Comparison of ENCODE assay signal across 14 cellular contexts in the genomic region with DNA sequence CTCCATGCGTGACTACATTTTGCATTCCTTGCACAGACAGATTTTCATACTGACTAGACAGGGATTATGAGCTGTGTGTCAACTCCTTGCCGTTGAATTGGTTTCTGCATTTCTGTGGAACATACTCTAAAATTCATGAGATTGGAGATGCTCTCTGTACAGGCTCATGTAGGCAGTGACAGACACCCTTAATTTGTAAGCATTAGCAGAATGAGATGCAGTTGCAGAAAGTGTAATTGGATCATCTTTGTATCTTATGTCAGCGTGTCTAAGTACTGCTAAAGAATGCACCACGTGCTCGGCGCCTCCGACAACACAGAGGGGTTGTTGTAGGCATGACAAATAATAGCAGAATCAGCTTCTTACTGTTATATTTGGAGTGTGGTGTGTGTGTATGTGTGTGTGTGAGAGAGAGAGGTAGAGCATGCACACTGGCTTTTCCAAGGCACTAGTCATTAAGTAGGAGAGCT.
A peak's percentile ranks its signal among the peaks of the same experiment; 100 is the strongest.
DNase-seq lines count a peak whose midpoint lies in the region; ATAC-seq, FAIRE-seq and TF ChIP-seq lines count a peak whose summit lies in the region.
"Had no signal": no experiment of that assay in that cellular context is flagged by ENCODE, and none has a peak within 500 bp of the region (broad histone marks: within the 10 kb centered on the region; RNA-seq: fewer than 3 reads in every experiment).

No MANE protein-coding gene starts in this region.

- peaks cover 3% of the 10 kb centered on the region for H3K27me3 ChIP-seq in smooth muscle cell (ENCODE audit: low read depth)

- FAIRE-seq in GM12891 (lab: Jason Lieb, UNC), result no peak
- FAIRE-seq: H54 had no signal

- H3K79me2 ChIP-seq in smooth muscle cell (ENCODE audit: low read depth), result no peaks in the 10 kb centered on the region

- peak overlapping the region; percentile 33 to 91 (median 89) for H3K27ac Mint-ChIP-seq in brain
- peak overlapping the region; percentile 53 for H3K27ac Mint-ChIP-seq in neural crest cell (ENCODE audit: unreplicated experiment)
- H3K27ac Mint-ChIP-seq: CD8-positive, alpha-beta T cell; IgD-negative memory B cell had no signal

- H3K9ac ChIP-seq in smooth muscle cell (ENCODE audit: low read depth), result peak overlapping the region; percentile 98

- peaks cover 6% of the 10 kb centered on the region for H3F3A ChIP-seq in smooth muscle cell (ENCODE audit: low read depth)

- no peak for ATAC-seq in GM21447 (IDR thresholded peaks at IDR 0.05; ENCODE audit: unreplicated experiment)
- ATAC-seq: CD8-positive, alpha-beta T cell had no signal

- peak; percentile 44 for DNase-seq in NCI-H2227 (lab: John Stamatoyannopoulos, UW; ENCODE audit: unreplicated experiment)
- DNase-seq in neural crest cell (ENCODE audit: low read depth, low spot score), result no peak
- no peak for DNase-seq in smooth muscle cell (lab: John Stamatoyannopoulos, UW; ENCODE audit: unreplicated experiment)
- DNase-seq in GM12891 (ENCODE audit: insufficient read length, low spot score), result no peak
- DNase-seq in NCI-H1436 (lab: John Stamatoyannopoulos, UW), result no peak
- DNase-seq: CD8-positive, alpha-beta T cell; NCI-H2029; NCI-H446; NCI-H774; SIG-M5 had no signal

- H3K36me3 Mint-ChIP-seq in brain, result no peaks in the 10 kb centered on the region
- H3K36me3 Mint-ChIP-seq in neural crest cell (ENCODE audit: low read depth), result no peaks in the 10 kb centered on the region
- H3K36me3 Mint-ChIP-seq: CD8-positive, alpha-beta T cell; IgD-negative memory B cell had no signal

- H3K27me3 Mint-ChIP-seq in brain (peaks cover 3% of the 10 kb centered on the region), neural crest cell (ENCODE audit: low read depth) (no peaks in the 10 kb centered on the region)
- H3K27me3 Mint-ChIP-seq: IgD-negative memory B cell had no signal

- no peaks in the 10 kb centered on the region for H4K20me1 ChIP-seq in smooth muscle cell (ENCODE audit: low read depth)

- no peaks in the 10 kb centered on the region for H3K9me3 ChIP-seq in smooth muscle cell (replicated peaks; ENCODE audit: low read depth)

- no peak overlapping the region for H2AFZ ChIP-seq in smooth muscle cell (ENCODE audit: low read depth)

- TF ChIP-seq POLR2A in GM12891 (IDR thresholded peaks at IDR 0.05; ENCODE audit: low read depth, low read length), result no peak

- peak overlapping the region; percentile 76 for H3K4me2 ChIP-seq in smooth muscle cell

- peaks cover 80% of the 10 kb centered on the region for H3K4me1 Mint-ChIP-seq in brain
- peaks cover 48% of the 10 kb centered on the region for H3K4me1 Mint-ChIP-seq in neural crest cell
- H3K4me1 Mint-ChIP-seq: IgD-negative memory B cell had no signal

- no peak for TF ChIP-seq CTCF in brain (conservative IDR thresholded peaks at IDR 0.05)
- no peak for TF ChIP-seq CTCF in neural crest cell (conservative IDR thresholded peaks at IDR 0.05)
- no peak for TF ChIP-seq CTCF in smooth muscle cell (IDR thresholded peaks at IDR 0.05; ENCODE audit: borderline replicate concordance, insufficient read depth, poor library complexity, severe bottlenecking)

- H3K4me1 ChIP-seq in smooth muscle cell (ENCODE audit: low read depth), result peaks cover 15% of the 10 kb centered on the region

- 31% methylated on average over 7 of the region's 7 CpGs for WGBS in smooth muscle cell (ENCODE audit: low lambda C conversion rate)

- H3K4me3 Mint-ChIP-seq in brain (peak overlapping the region in 3 of 5 experiments; percentile 6 to 55 (median 9)), neural crest cell (no peak overlapping the region)
- H3K4me3 Mint-ChIP-seq: CD8-positive, alpha-beta T cell; IgD-negative memory B cell had no signal

- no peak overlapping the region for H3K4me3 ChIP-seq in smooth muscle cell

- H3K9me3 Mint-ChIP-seq in brain, result peaks cover 2 to 10% (median 7%) of the 10 kb centered on the region in 5 experiments
- no peaks in the 10 kb centered on the region for H3K9me3 Mint-ChIP-seq in neural crest cell
- H3K9me3 Mint-ChIP-seq: CD8-positive, alpha-beta T cell had no signal

- H3K27ac ChIP-seq in smooth muscle cell (ENCODE audit: low read depth), result peak overlapping the region; percentile 100

- no peaks in the 10 kb centered on the region for H3K36me3 ChIP-seq in smooth muscle cell (ENCODE audit: low read depth)

TF ChIP-seq in GM12891, 5 proteins besides CTCF, POLR2A, EP300 and RAD21:
- no peak for TF ChIP-seq POU2F2 (IDR thresholded peaks at IDR 0.05; ENCODE audit: low read depth, low read length)
- no peak for TF ChIP-seq POLR2AphosphoS5 (IDR thresholded peaks at IDR 0.05; ENCODE audit: low read depth, low read length)
- no peak for TF ChIP-seq SPI1 (IDR thresholded peaks at IDR 0.05; ENCODE audit: low read depth, low read length)
- TF ChIP-seq PAX5 (IDR thresholded peaks at IDR 0.05; ENCODE audit: insufficient read depth, low read length, severe bottlenecking), result no peak
- TF ChIP-seq TAF1 (IDR thresholded peaks at IDR 0.05; ENCODE audit: low read depth, low read length), result no peak
